Comparison of ENCODE assay signal across 10 cellular contexts in genomic region chr9:91177661-91178280, GRCh38.
DNase-seq lines count a peak whose midpoint lies in the region; ATAC-seq and TF ChIP-seq lines count a peak whose summit lies in the region.
"Had no signal": no experiment of that assay in that cellular context is flagged by ENCODE, and none has a peak within 500 bp of the region (broad histone marks: within the 10 kb centered on the region; RNA-seq: fewer than 3 reads in every experiment).

No MANE protein-coding gene starts in this region.

- POLR2A ChIA-PET in activated B cell treated with CpG ODN at 0.5 μM for 24 hours (lab: Charles Lee): interaction anchor here (1.5 to 1.6 kb wide), 2 partner anchors 13 to 15 kb away, joined by 5 to 6 read pairs; no protein-coding TSS in a partner anchor

- 81% methylated on average over 15 of the region's 15 CpGs for WGBS in esophagus muscularis mucosa
- 79 to 80% methylated on average over 15 of the region's 15 CpGs for WGBS in aorta, 2 donors

- no peak for ATAC-seq in activated B cell treated with CpG ODN at 0.5 μM for 24 hours (ENCODE audit: low read depth)
- ATAC-seq in HG03159 (IDR thresholded peaks at IDR 0.05; ENCODE audit: unreplicated experiment): no peak
- ATAC-seq in aorta (ENCODE audit: low FRiP score): no peak

- peak overlapping the region; percentile 63 for H3K4me3 Mint-ChIP-seq in activated T-cell treated with anti-CD3 and anti-CD28 coated beads, Interleukin-2, amount 50 U/mL, for 24 hours
- no peak overlapping the region for H3K4me3 Mint-ChIP-seq in activated B cell treated with CpG ODN at 0.5 μM for 24 hours
- H3K4me3 Mint-ChIP-seq in stimulated activated naive CD8-positive, alpha-beta T cell treated with anti-CD3 and anti-CD28 coated beads, Interleukin-15, Interleukin-2, amounts not matched to agents 100 ng/mL and 50 ng/mL, for 24 hours: peak overlapping the region; percentile 62

- TF ChIP-seq CTCF in activated B cell treated with CpG ODN at 0.5 μM for 24 hours (IDR thresholded peaks at IDR 0.05): no peak
- no peak for TF ChIP-seq CTCF in esophagus muscularis mucosa (IDR thresholded peaks at IDR 0.05)

- no peaks in the 10 kb centered on the region for H3K36me3 ChIP-seq in esophagus muscularis mucosa
- no peaks in the 10 kb centered on the region for H3K36me3 ChIP-seq in aorta (ENCODE audit: control insufficient read depth in 1 of 2, insufficient read depth in 2 of 2, low read length in 1 of 2)

- H3K9me3 ChIP-seq in esophagus muscularis mucosa: no peaks in the 10 kb centered on the region
- H3K9me3 ChIP-seq in aorta (ENCODE audit: control insufficient read depth, low read length): no peaks in the 10 kb centered on the region

- CTCF ChIA-PET in activated B cell treated with CpG ODN at 0.5 μM for 24 hours (lab: Charles Lee): no interaction called here

- H3K27ac Mint-ChIP-seq in activated T-cell treated with anti-CD3 and anti-CD28 coated beads, Interleukin-2, amount 50 U/mL, for 24 hours: peak overlapping the region; percentile 95
- H3K27ac Mint-ChIP-seq in activated B cell treated with CpG ODN at 0.5 μM for 24 hours: peak overlapping the region; percentile 12
- H3K27ac Mint-ChIP-seq in stimulated activated naive CD8-positive, alpha-beta T cell treated with anti-CD3 and anti-CD28 coated beads, Interleukin-15, Interleukin-2, amounts not matched to agents 100 ng/mL and 50 ng/mL, for 24 hours: peak overlapping the region; percentile 98

- H3K27me3 Mint-ChIP-seq in activated T-cell treated with anti-CD3 and anti-CD28 coated beads, Interleukin-2, amount 50 U/mL, for 24 hours: no peaks in the 10 kb centered on the region
- no peaks in the 10 kb centered on the region for H3K27me3 Mint-ChIP-seq in activated B cell treated with CpG ODN at 0.5 μM for 24 hours
- no peaks in the 10 kb centered on the region for H3K27me3 Mint-ChIP-seq in stimulated activated naive CD8-positive, alpha-beta T cell treated with anti-CD3 and anti-CD28 coated beads, Interleukin-15, Interleukin-2, amounts not matched to agents 100 ng/mL and 50 ng/mL, for 24 hours

- DNase-seq in activated T-cell treated with anti-CD3 and anti-CD28 coated beads, Interleukin-2, amount 50 U/mL, for 24 hours: peak; percentile 66
- no peak for DNase-seq in activated T-cell treated with anti-CD3 and anti-CD28 coated beads for 4 hours
- no peak for DNase-seq in activated B cell treated with CpG ODN at 0.5 μM for 24 hours
- peak; percentile 85 for DNase-seq in esophagus muscularis mucosa (ENCODE audit: extremely low spot score)
- no peak for DNase-seq in aorta
- no peak for DNase-seq in ACHN
- DNase-seq: amygdala had no signal

- no peak overlapping the region for H3K27ac ChIP-seq in esophagus muscularis mucosa (replicated peaks in 1 of 4)
- no peak overlapping the region for H3K27ac ChIP-seq in aorta (ENCODE audit: low read depth in 1 of 2, low read length in 2 of 2)
- H3K27ac ChIP-seq: SK-N-MC had no signal

- peaks cover under 1% of the 10 kb centered on the region for H3K9me3 Mint-ChIP-seq in activated T-cell treated with anti-CD3 and anti-CD28 coated beads, Interleukin-2, amount 50 U/mL, for 24 hours
- H3K9me3 Mint-ChIP-seq in activated B cell treated with CpG ODN at 0.5 μM for 24 hours: peaks cover under 1% of the 10 kb centered on the region
- H3K9me3 Mint-ChIP-seq in stimulated activated naive CD8-positive, alpha-beta T cell treated with anti-CD3 and anti-CD28 coated beads, Interleukin-15, Interleukin-2, amounts not matched to agents 100 ng/mL and 50 ng/mL, for 24 hours: no peaks in the 10 kb centered on the region

- in situ Hi-C loops in ACHN (cut with HindIII; ENCODE audit: low pct_ligation_motif_present, low pct_unique_long_range_greater_than_20kb, low sequenced_read_pairs): no loop called here

- H3K27me3 ChIP-seq in esophagus muscularis mucosa (no peaks in the 10 kb centered on the region), aorta (ENCODE audit: control insufficient read depth in 1 of 2, insufficient read depth in 2 of 2, low read length in 1 of 2) (no peaks in the 10 kb centered on the region)

- intact Hi-C loops in activated B cell treated with CpG ODN at 0.5 μM for 24 hours (cut with micrococcal nuclease): no loop called here
- intact Hi-C loops in esophagus muscularis mucosa (cut with DNase I): no loop called here
- intact Hi-C loops in aorta (cut with DNase I): no loop called here

- H3K4me3 ChIP-seq in esophagus muscularis mucosa (no peak overlapping the region), aorta (ENCODE audit: low read length in 2 of 2) (no peak overlapping the region)
- H3K4me3 ChIP-seq: SK-N-MC had no signal

- H3K4me1 ChIP-seq in esophagus muscularis mucosa (no peaks in the 10 kb centered on the region), aorta (ENCODE audit: control insufficient read depth in 1 of 2, insufficient read depth in 2 of 2, low read length in 2 of 2) (no peaks in the 10 kb centered on the region)

- no peak for TF ChIP-seq POLR2A in esophagus muscularis mucosa (IDR thresholded peaks at IDR 0.05; ENCODE audit: low read depth)

- H3K4me1 Mint-ChIP-seq in activated T-cell treated with anti-CD3 and anti-CD28 coated beads, Interleukin-2, amount 50 U/mL, for 24 hours (ENCODE audit: low read depth): peaks cover 66% of the 10 kb centered on the region
- peaks cover 32% of the 10 kb centered on the region for H3K4me1 Mint-ChIP-seq in activated B cell treated with CpG ODN at 0.5 μM for 24 hours
- H3K4me1 Mint-ChIP-seq in stimulated activated naive CD8-positive, alpha-beta T cell treated with anti-CD3 and anti-CD28 coated beads, Interleukin-15, Interleukin-2, amounts not matched to agents 100 ng/mL and 50 ng/mL, for 24 hours (ENCODE audit: low read depth): peaks cover 62% of the 10 kb centered on the region

- no peak for TF ChIP-seq EP300 in esophagus muscularis mucosa (IDR thresholded peaks at IDR 0.05)

- H3K36me3 Mint-ChIP-seq in activated T-cell treated with anti-CD3 and anti-CD28 coated beads, Interleukin-2, amount 50 U/mL, for 24 hours (ENCODE audit: low read depth): peaks cover 5% of the 10 kb centered on the region
- no peaks in the 10 kb centered on the region for H3K36me3 Mint-ChIP-seq in activated B cell treated with CpG ODN at 0.5 μM for 24 hours (ENCODE audit: low read depth)
- peaks cover under 1% of the 10 kb centered on the region for H3K36me3 Mint-ChIP-seq in stimulated activated naive CD8-positive, alpha-beta T cell treated with anti-CD3 and anti-CD28 coated beads, Interleukin-15, Interleukin-2, amounts not matched to agents 100 ng/mL and 50 ng/mL, for 24 hours (ENCODE audit: low read depth)

Comparison
In these comparisons a context has a peak if more than half of its experiments do, and no peak if none do; other contexts are left out.
1. DNase-seq: peak in activated T-cell treated with anti-CD3 and anti-CD28 coated beads, Interleukin-2, amount 50 U/mL, for 24 hours (single experiment) and esophagus muscularis mucosa (single experiment); none in activated T-cell treated with anti-CD3 and anti-CD28 coated beads for 4 hours (single experiment), activated B cell treated with CpG ODN at 0.5 μM for 24 hours (single experiment), aorta (0 of 2) and ACHN (single experiment).
2. H3K27ac Mint-ChIP-seq: peak in every context shown above with its lines; median percentile 98 in stimulated activated naive CD8-positive, alpha-beta T cell treated with anti-CD3 and anti-CD28 coated beads, Interleukin-15, Interleukin-2, amounts not matched to agents 100 ng/mL and 50 ng/mL, for 24 hours; 95 in activated T-cell treated with anti-CD3 and anti-CD28 coated beads, Interleukin-2, amount 50 U/mL, for 24 hours; 12 in activated B cell treated with CpG ODN at 0.5 μM for 24 hours.